16 cellular contexts compared by ENCODE assay signal in the genomic region with DNA sequence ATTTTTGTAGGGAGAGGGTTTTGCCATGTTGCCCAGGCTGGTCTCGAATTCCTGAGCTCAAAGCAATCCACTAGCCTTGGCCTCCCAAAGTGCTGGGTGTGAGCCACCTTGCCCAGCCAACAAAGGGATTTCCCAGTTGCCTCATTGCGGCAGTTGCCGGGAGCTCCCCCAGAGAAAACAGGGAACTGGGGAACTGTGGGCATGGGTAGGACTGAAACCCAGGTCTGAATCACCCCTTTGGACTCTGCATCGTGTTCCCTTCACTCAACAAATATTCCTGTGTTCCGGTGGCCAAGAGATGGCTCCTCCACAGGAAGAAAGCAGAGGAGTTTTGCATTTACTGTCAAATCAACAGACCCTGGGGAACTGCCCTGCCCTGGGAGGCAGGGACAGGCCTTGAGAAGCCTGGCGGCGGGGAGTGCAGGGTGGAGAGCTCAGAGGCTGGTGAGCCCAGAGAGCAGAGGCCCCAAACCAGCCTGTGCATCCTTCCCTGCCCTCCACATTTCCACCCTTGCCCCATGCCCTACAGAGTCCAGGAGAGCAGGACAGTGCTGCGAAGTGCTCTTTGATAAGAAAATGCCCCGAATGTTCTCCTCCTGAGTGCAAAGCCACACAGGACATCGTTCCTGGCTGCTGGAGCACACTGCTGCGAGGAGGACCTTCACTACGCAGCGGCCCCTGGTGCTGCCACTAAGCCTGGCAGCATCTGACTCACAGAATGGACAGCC. TPM values are rescaled to one million over a fixed set of nuclear protein-coding genes. Genes with fewer than 3 reads are reported as not detected.
DNase-seq lines count a peak whose midpoint lies in the region; ATAC-seq and TF ChIP-seq lines count a peak whose summit lies in the region.
"Had no signal": no experiment of that assay in that cellular context is flagged by ENCODE, and none has a peak within 500 bp of the region (broad histone marks: within the 10 kb centered on the region; RNA-seq: fewer than 3 reads in every experiment).

No MANE protein-coding gene starts in this region.

- TF ChIP-seq CTCF in WTC11 (IDR thresholded peaks at IDR 0.05) = no peak

- H3K36me3 Mint-ChIP-seq in WTC11 = no peaks in the 10 kb centered on the region

- CTCF ChIA-PET in WTC11 (lab: Charles Lee) = interaction anchor here (1.1 to 2.1 kb wide), 3 partner anchors 31 to 135 kb away, joined by 3 to 9 read pairs (median 6); no protein-coding TSS in a partner anchor

- H3K4me1 Mint-ChIP-seq in WTC11 = peaks cover 9% of the 10 kb centered on the region

- peaks cover 10% of the 10 kb centered on the region; the same call in 1 of the 2 replicates for H3K9me3 Mint-ChIP-seq in WTC11

- no peaks in the 10 kb centered on the region for H3K27me3 Mint-ChIP-seq in WTC11 (ENCODE audit: low read depth)

- H3K27ac Mint-ChIP-seq in WTC11 = no peak overlapping the region

- no peak overlapping the region for H3K4me3 Mint-ChIP-seq in WTC11

- POLR2A ChIA-PET in WTC11 (lab: Charles Lee) = interaction anchor here (0.5 to 0.7 kb wide), 2 partner anchors 11 to 83 kb away, joined by 3 to 5 read pairs; no protein-coding TSS in a partner anchor

- peak; percentile 72 for ATAC-seq in WTC11
- peak; percentile 9 for ATAC-seq in left colon
- no peak for ATAC-seq in HG02798 (IDR thresholded peaks at IDR 0.05; ENCODE audit: poor library complexity, unreplicated experiment)

- intact Hi-C loops in left colon (cut with DNase I, micrococcal nuclease) = no loop called here

- peak; percentile 20 for DNase-seq in HT1080 (ENCODE audit: low read depth)
- DNase-seq in WTC11 (ENCODE audit: low spot score) = no peak
- no peak for DNase-seq in left colon
- peak in 30 of 49 donors; percentile 11 to 66 (median 32) for DNase-seq in substantia nigra (lab: John Stamatoyannopoulos, UW)
- DNase-seq in activated CD4-positive, alpha-beta T cell treated with anti-CD3 and anti-CD28 coated beads for 4 hours = no peak
- no peak for DNase-seq in HK-2 (ENCODE audit: unreplicated experiment)
- DNase-seq: activated T-cell treated with anti-CD3 and anti-CD28 coated beads, Interleukin-2, amount 50 U/mL, for 1 hour; amniotic stem cell; COR-L47; effector CD4-positive, alpha-beta T cell; GF-D8; kidney; NCI-H2171 treated with DMSO at 0.1 percent for 48 hours; stimulated activated naive CD4-positive, alpha-beta T cell; SW 1271 had no signal

- H3K27ac ChIP-seq in substantia nigra (ENCODE audit: low read depth, low read length, poor library complexity, severe bottlenecking) = no peak overlapping the region

TF ChIP-seq in WTC11, 78 proteins besides CTCF, POLR2A, EP300 and RAD21:
- TF ChIP-seq ZNF396 (CRISPR knock-in tag; IDR thresholded peaks at IDR 0.05; ENCODE audit: borderline replicate concordance) (no peak), PRRX2 (CRISPR knock-in tag; IDR thresholded peaks at IDR 0.05) (no peak), IRF2 (CRISPR knock-in tag; IDR thresholded peaks at IDR 0.05; ENCODE audit: borderline replicate concordance, low read depth) (no peak), NFATC4 (CRISPR knock-in tag; IDR thresholded peaks at IDR 0.05) (no peak), ETV6 (CRISPR knock-in tag; IDR thresholded peaks at IDR 0.05) (no peak), ZBTB21 (CRISPR knock-in tag; IDR thresholded peaks at IDR 0.05; ENCODE audit: borderline replicate concordance) (no peak), FOXJ3 (CRISPR knock-in tag; IDR thresholded peaks at IDR 0.05; ENCODE audit: borderline replicate concordance) (no peak), ZNF671 (CRISPR knock-in tag; IDR thresholded peaks at IDR 0.05) (no peak), TEAD1 (CRISPR knock-in tag; IDR thresholded peaks at IDR 0.05) (no peak), RORB (CRISPR knock-in tag; IDR thresholded peaks at IDR 0.05) (no peak)
- TF ChIP-seq, protein P1, sequence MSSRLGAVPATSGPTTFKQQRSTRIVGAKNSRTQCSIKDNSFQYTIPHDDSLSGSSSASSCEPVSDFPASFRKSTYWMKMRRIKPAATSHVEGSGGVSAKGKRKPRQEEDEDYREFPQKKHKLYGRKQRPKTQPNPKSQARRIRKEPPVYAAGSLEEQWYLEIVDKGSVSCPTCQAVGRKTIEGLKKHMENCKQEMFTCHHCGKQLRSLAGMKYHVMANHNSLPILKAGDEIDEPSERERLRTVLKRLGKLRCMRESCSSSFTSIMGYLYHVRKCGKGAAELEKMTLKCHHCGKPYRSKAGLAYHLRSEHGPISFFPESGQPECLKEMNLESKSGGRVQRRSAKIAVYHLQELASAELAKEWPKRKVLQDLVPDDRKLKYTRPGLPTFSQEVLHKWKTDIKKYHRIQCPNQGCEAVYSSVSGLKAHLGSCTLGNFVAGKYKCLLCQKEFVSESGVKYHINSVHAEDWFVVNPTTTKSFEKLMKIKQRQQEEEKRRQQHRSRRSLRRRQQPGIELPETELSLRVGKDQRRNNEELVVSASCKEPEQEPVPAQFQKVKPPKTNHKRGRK (CRISPR knock-in tag; IDR thresholded peaks at IDR 0.05; ENCODE audit: borderline replicate concordance) = no peak
- TF ChIP-seq, protein P2, sequence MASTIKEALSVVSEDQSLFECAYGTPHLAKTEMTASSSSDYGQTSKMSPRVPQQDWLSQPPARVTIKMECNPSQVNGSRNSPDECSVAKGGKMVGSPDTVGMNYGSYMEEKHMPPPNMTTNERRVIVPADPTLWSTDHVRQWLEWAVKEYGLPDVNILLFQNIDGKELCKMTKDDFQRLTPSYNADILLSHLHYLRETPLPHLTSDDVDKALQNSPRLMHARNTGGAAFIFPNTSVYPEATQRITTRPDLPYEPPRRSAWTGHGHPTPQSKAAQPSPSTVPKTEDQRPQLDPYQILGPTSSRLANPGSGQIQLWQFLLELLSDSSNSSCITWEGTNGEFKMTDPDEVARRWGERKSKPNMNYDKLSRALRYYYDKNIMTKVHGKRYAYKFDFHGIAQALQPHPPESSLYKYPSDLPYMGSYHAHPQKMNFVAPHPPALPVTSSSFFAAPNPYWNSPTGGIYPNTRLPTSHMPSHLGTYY (CRISPR knock-in tag; IDR thresholded peaks at IDR 0.05) = no peak
- TF ChIP-seq, protein P3, sequence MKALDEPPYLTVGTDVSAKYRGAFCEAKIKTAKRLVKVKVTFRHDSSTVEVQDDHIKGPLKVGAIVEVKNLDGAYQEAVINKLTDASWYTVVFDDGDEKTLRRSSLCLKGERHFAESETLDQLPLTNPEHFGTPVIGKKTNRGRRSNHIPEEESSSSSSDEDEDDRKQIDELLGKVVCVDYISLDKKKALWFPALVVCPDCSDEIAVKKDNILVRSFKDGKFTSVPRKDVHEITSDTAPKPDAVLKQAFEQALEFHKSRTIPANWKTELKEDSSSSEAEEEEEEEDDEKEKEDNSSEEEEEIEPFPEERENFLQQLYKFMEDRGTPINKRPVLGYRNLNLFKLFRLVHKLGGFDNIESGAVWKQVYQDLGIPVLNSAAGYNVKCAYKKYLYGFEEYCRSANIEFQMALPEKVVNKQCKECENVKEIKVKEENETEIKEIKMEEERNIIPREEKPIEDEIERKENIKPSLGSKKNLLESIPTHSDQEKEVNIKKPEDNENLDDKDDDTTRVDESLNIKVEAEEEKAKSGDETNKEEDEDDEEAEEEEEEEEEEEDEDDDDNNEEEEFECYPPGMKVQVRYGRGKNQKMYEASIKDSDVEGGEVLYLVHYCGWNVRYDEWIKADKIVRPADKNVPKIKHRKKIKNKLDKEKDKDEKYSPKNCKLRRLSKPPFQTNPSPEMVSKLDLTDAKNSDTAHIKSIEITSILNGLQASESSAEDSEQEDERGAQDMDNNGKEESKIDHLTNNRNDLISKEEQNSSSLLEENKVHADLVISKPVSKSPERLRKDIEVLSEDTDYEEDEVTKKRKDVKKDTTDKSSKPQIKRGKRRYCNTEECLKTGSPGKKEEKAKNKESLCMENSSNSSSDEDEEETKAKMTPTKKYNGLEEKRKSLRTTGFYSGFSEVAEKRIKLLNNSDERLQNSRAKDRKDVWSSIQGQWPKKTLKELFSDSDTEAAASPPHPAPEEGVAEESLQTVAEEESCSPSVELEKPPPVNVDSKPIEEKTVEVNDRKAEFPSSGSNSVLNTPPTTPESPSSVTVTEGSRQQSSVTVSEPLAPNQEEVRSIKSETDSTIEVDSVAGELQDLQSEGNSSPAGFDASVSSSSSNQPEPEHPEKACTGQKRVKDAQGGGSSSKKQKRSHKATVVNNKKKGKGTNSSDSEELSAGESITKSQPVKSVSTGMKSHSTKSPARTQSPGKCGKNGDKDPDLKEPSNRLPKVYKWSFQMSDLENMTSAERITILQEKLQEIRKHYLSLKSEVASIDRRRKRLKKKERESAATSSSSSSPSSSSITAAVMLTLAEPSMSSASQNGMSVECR (CRISPR knock-in tag; IDR thresholded peaks at IDR 0.05; ENCODE audit: borderline replicate concordance) = no peak

RNA-seq across cellular contexts. Expression of a gene that starts 24.9 kb away (rescaled TPM):
- total RNA-seq in HT1080 (2014; rRNA removed; shearing (Covaris generic)) = 1.1 and 1.3 TPM in 2 replicates
- 1.4 and 2.9 TPM in 2 replicates for polyA plus RNA-seq in HT1080 (2015; cell fraction: cytosol; rRNA removed)
- polyA plus RNA-seq in HT1080 (2015; cell fraction: nucleus; rRNA removed) = 2.8 and 3.2 TPM in 2 replicates
- 0.02 TPM in 1 of 3 replicates, not detected in the others for total RNA-seq in WTC11 (2021)
- total RNA-seq in left colon = 100 to 1,000 TPM; 244 to 262 TPM

RNA-seq across cellular contexts. Expression of a gene that starts 34.1 kb away (rescaled TPM):
- total RNA-seq in HT1080 (2014; rRNA removed; shearing (Covaris generic)) = 39.5 and 42.5 TPM in 2 replicates
- 34.4 and 40.4 TPM in 2 replicates for polyA plus RNA-seq in HT1080 (2015; cell fraction: cytosol; rRNA removed)
- polyA plus RNA-seq in HT1080 (2015; cell fraction: nucleus; rRNA removed) = 57.3 and 65.7 TPM in 2 replicates
- 69.2 to 70.5 TPM (median 69.3 TPM) in 3 replicates for total RNA-seq in WTC11 (2021)
- 10 to 100 TPM; 32.9 to 39.5 TPM for total RNA-seq in left colon

Comparison
In these comparisons a context has a peak if more than half of its experiments do, and no peak if none do; other contexts are left out.
1. DNase-seq: peak in HT1080 (single experiment) and substantia nigra (30 of 49); none in WTC11 (single experiment), left colon (0 of 2), activated CD4-positive, alpha-beta T cell treated with anti-CD3 and anti-CD28 coated beads for 4 hours (0 of 2) and HK-2 (single experiment).
2. RNA of a gene that starts 24.9 kb away (total RNA-seq): 244 to 262 TPM in left colon; 1.1 to 1.3 TPM in HT1080 and 0.02 TPM in WTC11; every median in the first group is over 100 times any median in the second.